Comparison of ENCODE assay signal across 2 cellular contexts in the genomic region with DNA sequence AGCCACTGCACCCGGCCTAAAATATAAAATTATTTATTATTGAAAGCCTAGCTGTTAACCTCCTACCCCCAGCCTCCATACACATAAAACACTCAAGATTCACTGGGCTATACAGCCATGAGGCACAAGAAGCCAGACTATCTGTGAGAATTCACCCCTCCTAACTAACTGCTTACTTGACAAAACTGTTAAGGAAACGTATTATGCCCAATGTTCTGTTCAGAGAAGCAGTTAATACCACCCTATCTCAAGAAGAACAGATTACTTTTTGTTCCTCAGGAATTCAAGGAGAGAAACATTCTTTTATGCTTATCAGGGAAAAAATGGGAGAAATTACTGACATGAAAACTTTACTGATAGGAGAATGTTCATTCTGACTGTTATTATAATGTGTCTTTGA.
TF ChIP-seq lines count a peak whose summit lies in the region.

No MANE protein-coding gene starts in this region.

TF ChIP-seq in IMR-90, 13 proteins besides CTCF, POLR2A, EP300 and RAD21:
- TF ChIP-seq CHD1 (IDR thresholded peaks at IDR 0.05; ENCODE audit: low read depth, low read length) (no peak), MAFK (IDR thresholded peaks at IDR 0.05; ENCODE audit: low read depth, low read length) (peak; percentile 55; the same call in 1 of the 2 replicates)

TF ChIP-seq in K562, 482 proteins besides CTCF, POLR2A, EP300 and RAD21 (continued from another document):
- TF ChIP-seq GABPA (tag; conservative IDR thresholded peaks at IDR 0.05; ENCODE audit: low read depth), result no peak
- TF ChIP-seq, protein P1, sequence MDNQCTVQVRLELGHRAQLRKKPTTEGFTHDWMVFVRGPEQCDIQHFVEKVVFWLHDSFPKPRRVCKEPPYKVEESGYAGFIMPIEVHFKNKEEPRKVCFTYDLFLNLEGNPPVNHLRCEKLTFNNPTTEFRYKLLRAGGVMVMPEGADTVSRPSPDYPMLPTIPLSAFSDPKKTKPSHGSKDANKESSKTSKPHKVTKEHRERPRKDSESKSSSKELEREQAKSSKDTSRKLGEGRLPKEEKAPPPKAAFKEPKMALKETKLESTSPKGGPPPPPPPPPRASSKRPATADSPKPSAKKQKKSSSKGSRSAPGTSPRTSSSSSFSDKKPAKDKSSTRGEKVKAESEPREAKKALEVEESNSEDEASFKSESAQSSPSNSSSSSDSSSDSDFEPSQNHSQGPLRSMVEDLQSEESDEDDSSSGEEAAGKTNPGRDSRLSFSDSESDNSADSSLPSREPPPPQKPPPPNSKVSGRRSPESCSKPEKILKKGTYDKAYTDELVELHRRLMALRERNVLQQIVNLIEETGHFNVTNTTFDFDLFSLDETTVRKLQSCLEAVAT (IDR thresholded peaks at IDR 0.05), result no peak
- TF ChIP-seq ZNF133 (CRISPR knock-in tag; IDR thresholded peaks at IDR 0.05), result no peak
- peak; percentile 57 for TF ChIP-seq ZNF316 (IDR thresholded peaks at IDR 0.05)
- TF ChIP-seq CHCHD3 (CRISPR knock-in tag; IDR thresholded peaks at IDR 0.05), result no peak
- TF ChIP-seq POLR3A (IDR thresholded peaks at IDR 0.05; ENCODE audit: borderline replicate concordance, extremely low read depth, insufficient read depth, insufficient read length), result no peak
- no peak for TF ChIP-seq ASH1L (IDR thresholded peaks at IDR 0.05; ENCODE audit: borderline replicate concordance, low read depth, partially characterized antibody)
- peak; percentile 25; the same call in 1 of the 2 replicates for TF ChIP-seq C11orf30 (IDR thresholded peaks at IDR 0.05; ENCODE audit: low read depth)
- TF ChIP-seq, protein P2, sequence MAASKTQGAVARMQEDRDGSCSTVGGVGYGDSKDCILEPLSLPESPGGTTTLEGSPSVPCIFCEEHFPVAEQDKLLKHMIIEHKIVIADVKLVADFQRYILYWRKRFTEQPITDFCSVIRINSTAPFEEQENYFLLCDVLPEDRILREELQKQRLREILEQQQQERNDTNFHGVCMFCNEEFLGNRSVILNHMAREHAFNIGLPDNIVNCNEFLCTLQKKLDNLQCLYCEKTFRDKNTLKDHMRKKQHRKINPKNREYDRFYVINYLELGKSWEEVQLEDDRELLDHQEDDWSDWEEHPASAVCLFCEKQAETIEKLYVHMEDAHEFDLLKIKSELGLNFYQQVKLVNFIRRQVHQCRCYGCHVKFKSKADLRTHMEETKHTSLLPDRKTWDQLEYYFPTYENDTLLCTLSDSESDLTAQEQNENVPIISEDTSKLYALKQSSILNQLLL (CRISPR knock-in tag; IDR thresholded peaks at IDR 0.05; ENCODE audit: borderline replicate concordance), result no peak
- TF ChIP-seq PCBP2 (IDR thresholded peaks at IDR 0.05; ENCODE audit: low read depth, low read length, poor library complexity, severe bottlenecking), result no peak
- no peak for TF ChIP-seq NFE2 (IDR thresholded peaks at IDR 0.05; ENCODE audit: low read depth)
